Comparison of ENCODE assay signal across 30 cellular contexts in the genomic region with DNA sequence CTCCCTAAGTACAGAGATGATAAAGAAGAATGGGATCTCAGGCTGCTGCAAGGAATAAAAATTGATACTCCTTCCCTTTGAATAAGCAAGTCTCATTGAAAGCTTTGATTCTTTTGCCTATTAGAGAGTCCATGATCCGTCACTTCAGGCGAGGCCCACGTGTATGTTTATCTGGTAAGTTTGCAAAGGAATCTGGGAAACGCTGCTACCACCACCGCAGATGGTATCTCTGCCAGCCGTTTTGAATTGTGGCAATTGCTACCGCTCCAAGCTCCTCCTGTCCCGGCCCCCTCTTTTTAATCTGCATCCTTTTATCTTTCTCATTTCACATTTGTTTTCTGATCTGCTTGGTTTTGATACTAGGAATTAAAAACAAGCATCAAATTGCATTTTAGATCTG. TPM values are rescaled to one million over a fixed set of nuclear protein-coding genes. Genes with fewer than 3 reads are reported as not detected.
"Had no signal": no experiment of that assay in that cellular context is flagged by ENCODE, and none has a peak within 500 bp of the region (broad histone marks: within the 10 kb centered on the region; RNA-seq: fewer than 3 reads in every experiment).

No MANE protein-coding gene starts in this region.

- ATAC-seq: esophagus mucosa; gastrocnemius medialis; left cardiac atrium; left lung; naive thymus-derived CD4-positive, alpha-beta T cell; psoas muscle; right cardiac atrium; stimulated activated effector memory CD8-positive, alpha-beta T cell treated with anti-CD3 and anti-CD28 coated beads, Interleukin-12 subunit alpha, Interleukin-12 subunit beta, amount 100 ng/mL, for 72 hours; stimulated activated naive CD8-positive, alpha-beta T cell treated with anti-CD3 and anti-CD28 coated beads, Interleukin-15, Interleukin-2, amounts not matched to agents 100 U/mL and 50 U/mL, for 24 hours; upper lobe of right lung had no signal

- H3K4me1 ChIP-seq: gastrocnemius medialis, left lung, neural progenitor cell, psoas muscle, sigmoid colon, transverse colon, uterus had no signal

- H3K27me3 ChIP-seq: dorsolateral prefrontal cortex, gastrocnemius medialis, hepatocyte, left lung, neural progenitor cell, sigmoid colon, transverse colon, upper lobe of right lung, uterus had no signal

- H3K4me3 ChIP-seq: dorsolateral prefrontal cortex, gastrocnemius medialis, hepatocyte, left lung, neural progenitor cell, psoas muscle, sigmoid colon, transverse colon, upper lobe of right lung, uterus had no signal

- H3K27ac ChIP-seq: epithelial cell of prostate, gastrocnemius medialis, hepatocyte, left lung, neural progenitor cell, psoas muscle, sigmoid colon, transverse colon, upper lobe of right lung, uterus had no signal

- H3K4me2 ChIP-seq: hepatocyte, neural progenitor cell had no signal

- H3K9ac ChIP-seq: neural progenitor cell had no signal

- DNase-seq: effector CD8-positive, alpha-beta T cell; endodermal cell; foreskin fibroblast; gastrocnemius medialis; left cardiac atrium; left lung; mammary epithelial cell; mesendoderm; midbrain; naive thymus-derived CD4-positive, alpha-beta T cell; psoas muscle; right cardiac atrium; sigmoid colon; stimulated activated CD4-positive, alpha-beta T cell treated with anti-CD3 and anti-CD28 coated beads, Interleukin-2, amount 100 ng/mL, for 24 hours; stimulated activated CD4-positive, alpha-beta T cell treated with anti-CD3 and anti-CD28 coated beads, Interleukin-4, amount 100 ng/mL, for 24 hours; stimulated activated naive CD8-positive, alpha-beta T cell treated with anti-CD3 and anti-CD28 coated beads, Interleukin-15, Interleukin-2, amounts not matched to agents 100 U/mL and 50 U/mL, for 24 hours; substantia nigra; transverse colon; upper lobe of right lung; uterus had no signal

- H3K9me3 ChIP-seq: gastrocnemius medialis, left lung, psoas muscle, sigmoid colon, transverse colon, upper lobe of right lung, uterus had no signal

- H2AFZ ChIP-seq: hepatocyte, neural progenitor cell had no signal

- H3K36me3 ChIP-seq: gastrocnemius medialis, left lung, neural progenitor cell, sigmoid colon, transverse colon, upper lobe of right lung, uterus had no signal

- H3K79me2 ChIP-seq: hepatocyte had no signal

RNA-seq across cellular contexts. Expression of a gene that starts 42.9 kb away (rescaled TPM):
- total RNA-seq: esophagus mucosa; glomerular endothelial cell; kidney epithelial cell; mucosa of gallbladder; naive thymus-derived CD4-positive, alpha-beta T cell; renal cortical epithelial cell had no signal
